Comparison of ENCODE assay signal across 1 cellular context in the genomic region with DNA sequence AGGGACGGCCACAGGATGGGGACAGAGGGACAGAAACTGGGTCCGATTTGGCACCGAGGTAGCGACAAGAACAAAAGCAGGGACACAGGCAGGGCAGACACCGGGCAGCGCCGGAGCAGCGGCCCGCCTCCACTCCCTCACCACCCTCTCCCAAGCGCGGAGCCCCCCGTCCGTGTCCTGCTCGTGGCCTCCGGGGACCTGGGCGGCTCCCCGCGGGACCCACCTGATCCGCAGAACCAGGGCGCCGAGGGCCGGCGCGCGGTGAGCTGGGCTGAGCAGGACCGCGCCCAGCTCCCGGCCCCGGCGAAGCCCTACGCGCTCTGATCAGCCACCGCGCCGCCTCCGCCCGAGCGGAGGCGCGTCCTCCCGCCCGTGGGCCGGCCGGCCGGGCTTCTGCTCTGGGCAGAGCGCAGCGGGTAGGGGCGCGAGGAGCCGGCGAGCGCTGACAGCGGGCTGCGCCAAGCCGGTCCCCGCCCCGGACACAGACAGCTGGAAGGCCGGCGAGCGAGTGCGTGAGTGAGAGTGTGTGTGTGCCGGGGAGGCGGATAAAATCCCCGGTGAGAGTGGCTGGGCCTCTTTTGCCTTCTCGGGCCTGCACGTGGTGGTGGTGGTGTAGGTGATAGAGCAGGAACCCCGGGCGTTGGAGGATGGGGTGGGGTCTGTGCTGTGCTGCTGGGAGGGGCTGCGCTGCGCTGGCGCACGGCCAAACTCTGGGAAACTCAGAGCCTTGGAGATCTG.
A peak's percentile ranks its signal among the peaks of the same experiment; 100 is the strongest.
TF ChIP-seq lines count a peak whose summit lies in the region.

TSS of gene GGTA1 (minus strand) at position 418 of the 738 bp plus-strand sequence. CDS start 31,922 bp downstream, outside the sequence.

TF ChIP-seq in HEK293, 187 proteins besides CTCF, POLR2A, EP300 and RAD21 (continued from another document and continues in another):
- TF ChIP-seq REST (tag by site-specific recombination; IDR thresholded peaks at IDR 0.05) (no peak), ZNF366 (tag by site-specific recombination; conservative IDR thresholded peaks at IDR 0.05) (0 out of 2 replicates have a peak, but pooled peaks have one; percentile 27), ZXDB (tag by site-specific recombination; IDR thresholded peaks at IDR 0.05) (peak; percentile 60), ZNF391 (tag by site-specific recombination; IDR thresholded peaks at IDR 0.05; ENCODE audit: borderline replicate concordance, low read depth) (no peak), IKZF3 (tag by site-specific recombination; IDR thresholded peaks at IDR 0.05) (no peak), BCL6B (tag by site-specific recombination; IDR thresholded peaks at IDR 0.05) (no peak), ZNF585B (tag by site-specific recombination; IDR thresholded peaks at IDR 0.05) (no peak), ZNF571 (tag by site-specific recombination; IDR thresholded peaks at IDR 0.05) (no peak), ZNF777 (tag by site-specific recombination; IDR thresholded peaks at IDR 0.05; ENCODE audit: borderline replicate concordance) (no peak), ZNF843 (tag by site-specific recombination; IDR thresholded peaks at IDR 0.05) (no peak), ZNF654 (tag by site-specific recombination; IDR thresholded peaks at IDR 0.05; ENCODE audit: low read depth) (no peak), ZNF837 (tag by site-specific recombination; IDR thresholded peaks at IDR 0.05) (0 out of 2 replicates have a peak, but pooled peaks have one; percentile 50), ZNF664 (tag by site-specific recombination; IDR thresholded peaks at IDR 0.05) (no peak), ZNF324 (tag by site-specific recombination; IDR thresholded peaks at IDR 0.05) (no peak), ZNF596 (tag by site-specific recombination; IDR thresholded peaks at IDR 0.05) (no peak), ZNF302 (tag by site-specific recombination; IDR thresholded peaks at IDR 0.05; ENCODE audit: low read depth) (no peak), ZNF521 (tag by site-specific recombination; IDR thresholded peaks at IDR 0.05) (no peak), ZBTB48 (tag by site-specific recombination; IDR thresholded peaks at IDR 0.05) (no peak; the same call in 1 of the 2 replicates), GLIS2 (tag by site-specific recombination; IDR thresholded peaks at IDR 0.05) (peak; percentile 35), ZNF660 (tag by site-specific recombination; IDR thresholded peaks at IDR 0.05) (peak; percentile 78; the same call in 1 of the 2 replicates), ZBTB17 (tag by site-specific recombination; IDR thresholded peaks at IDR 0.05) (peak; percentile 93), ZNF529 (tag by site-specific recombination; IDR thresholded peaks at IDR 0.05; ENCODE audit: insufficient replicate concordance) (no peak), ZNF785 (tag by site-specific recombination; IDR thresholded peaks at IDR 0.05) (no peak), ZBTB20 (tag by site-specific recombination; IDR thresholded peaks at IDR 0.05) (peak; percentile 91), ZNF76 (tag by site-specific recombination; IDR thresholded peaks at IDR 0.05; ENCODE audit: borderline replicate concordance, low read depth) (no peak), HOXA7 (CRISPR knock-in tag; IDR thresholded peaks at IDR 0.05; ENCODE audit: borderline replicate concordance) (no peak), ZNF707 (tag by site-specific recombination; IDR thresholded peaks at IDR 0.05) (no peak), ZNF561 (tag by site-specific recombination; IDR thresholded peaks at IDR 0.05; ENCODE audit: borderline replicate concordance) (0 out of 2 replicates have a peak, but pooled peaks have one; percentile 53), KLF8 (tag by site-specific recombination; IDR thresholded peaks at IDR 0.05) (peak; percentile 77), ZNF354C (tag by site-specific recombination; IDR thresholded peaks at IDR 0.05; ENCODE audit: borderline replicate concordance, low read depth) (no peak), ZNF335 (tag by site-specific recombination; conservative IDR thresholded peaks at IDR 0.05) (peak; percentile 80), ZNF112 (tag by site-specific recombination; IDR thresholded peaks at IDR 0.05) (no peak), ZNF223 (tag by site-specific recombination; IDR thresholded peaks at IDR 0.05) (no peak), ZNF362 (tag by site-specific recombination; IDR thresholded peaks at IDR 0.05) (no peak), ZNF266 (tag by site-specific recombination; IDR thresholded peaks at IDR 0.05; ENCODE audit: low read depth) (no peak), ZBTB1 (tag by site-specific recombination; IDR thresholded peaks at IDR 0.05) (0 out of 2 replicates have a peak, but pooled peaks have one; percentile 54), KLF9 (tag by site-specific recombination; IDR thresholded peaks at IDR 0.05; ENCODE audit: low read depth) (0 out of 2 replicates have a peak, but pooled peaks have one; percentile 27), ZFP69B (tag by site-specific recombination; IDR thresholded peaks at IDR 0.05) (no peak), ATF2 (tag by site-specific recombination; IDR thresholded peaks at IDR 0.05; ENCODE audit: low read depth) (no peak), ZSCAN16 (tag by site-specific recombination; IDR thresholded peaks at IDR 0.05) (no peak)
- TF ChIP-seq, protein P1, sequence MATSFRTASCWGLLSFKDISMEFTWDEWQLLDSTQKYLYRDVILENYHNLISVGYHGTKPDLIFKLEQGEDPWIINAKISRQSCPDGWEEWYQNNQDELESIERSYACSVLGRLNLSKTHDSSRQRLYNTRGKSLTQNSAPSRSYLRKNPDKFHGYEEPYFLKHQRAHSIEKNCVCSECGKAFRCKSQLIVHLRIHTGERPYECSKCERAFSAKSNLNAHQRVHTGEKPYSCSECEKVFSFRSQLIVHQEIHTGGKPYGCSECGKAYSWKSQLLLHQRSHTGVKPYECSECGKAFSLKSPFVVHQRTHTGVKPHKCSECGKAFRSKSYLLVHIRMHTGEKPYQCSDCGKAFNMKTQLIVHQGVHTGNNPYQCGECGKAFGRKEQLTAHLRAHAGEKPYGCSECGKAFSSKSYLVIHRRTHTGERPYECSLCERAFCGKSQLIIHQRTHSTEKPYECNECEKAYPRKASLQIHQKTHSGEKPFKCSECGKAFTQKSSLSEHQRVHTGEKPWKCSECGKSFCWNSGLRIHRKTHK (tag by site-specific recombination; IDR thresholded peaks at IDR 0.05), result no peak
- TF ChIP-seq, protein P2, sequence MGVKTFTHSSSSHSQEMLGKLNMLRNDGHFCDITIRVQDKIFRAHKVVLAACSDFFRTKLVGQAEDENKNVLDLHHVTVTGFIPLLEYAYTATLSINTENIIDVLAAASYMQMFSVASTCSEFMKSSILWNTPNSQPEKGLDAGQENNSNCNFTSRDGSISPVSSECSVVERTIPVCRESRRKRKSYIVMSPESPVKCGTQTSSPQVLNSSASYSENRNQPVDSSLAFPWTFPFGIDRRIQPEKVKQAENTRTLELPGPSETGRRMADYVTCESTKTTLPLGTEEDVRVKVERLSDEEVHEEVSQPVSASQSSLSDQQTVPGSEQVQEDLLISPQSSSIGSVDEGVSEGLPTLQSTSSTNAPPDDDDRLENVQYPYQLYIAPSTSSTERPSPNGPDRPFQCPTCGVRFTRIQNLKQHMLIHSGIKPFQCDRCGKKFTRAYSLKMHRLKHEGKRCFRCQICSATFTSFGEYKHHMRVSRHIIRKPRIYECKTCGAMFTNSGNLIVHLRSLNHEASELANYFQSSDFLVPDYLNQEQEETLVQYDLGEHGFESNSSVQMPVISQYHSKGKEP (tag by site-specific recombination; IDR thresholded peaks at IDR 0.05), result no peak
- TF ChIP-seq, protein P3, sequence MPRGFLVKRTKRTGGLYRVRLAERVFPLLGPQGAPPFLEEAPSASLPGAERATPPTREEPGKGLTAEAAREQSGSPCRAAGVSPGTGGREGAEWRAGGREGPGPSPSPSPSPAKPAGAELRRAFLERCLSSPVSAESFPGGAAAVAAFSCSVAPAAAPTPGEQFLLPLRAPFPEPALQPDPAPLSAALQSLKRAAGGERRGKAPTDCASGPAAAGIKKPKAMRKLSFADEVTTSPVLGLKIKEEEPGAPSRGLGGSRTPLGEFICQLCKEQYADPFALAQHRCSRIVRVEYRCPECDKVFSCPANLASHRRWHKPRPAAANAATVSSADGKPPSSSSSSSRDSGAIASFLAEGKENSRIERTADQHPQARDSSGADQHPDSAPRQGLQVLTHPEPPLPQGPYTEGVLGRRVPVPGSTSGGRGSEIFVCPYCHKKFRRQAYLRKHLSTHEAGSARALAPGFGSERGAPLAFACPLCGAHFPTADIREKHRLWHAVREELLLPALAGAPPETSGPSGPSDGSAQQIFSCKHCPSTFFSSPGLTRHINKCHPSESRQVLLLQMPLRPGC (tag by site-specific recombination; IDR thresholded peaks at IDR 0.05), result no peak
- TF ChIP-seq, protein P4, sequence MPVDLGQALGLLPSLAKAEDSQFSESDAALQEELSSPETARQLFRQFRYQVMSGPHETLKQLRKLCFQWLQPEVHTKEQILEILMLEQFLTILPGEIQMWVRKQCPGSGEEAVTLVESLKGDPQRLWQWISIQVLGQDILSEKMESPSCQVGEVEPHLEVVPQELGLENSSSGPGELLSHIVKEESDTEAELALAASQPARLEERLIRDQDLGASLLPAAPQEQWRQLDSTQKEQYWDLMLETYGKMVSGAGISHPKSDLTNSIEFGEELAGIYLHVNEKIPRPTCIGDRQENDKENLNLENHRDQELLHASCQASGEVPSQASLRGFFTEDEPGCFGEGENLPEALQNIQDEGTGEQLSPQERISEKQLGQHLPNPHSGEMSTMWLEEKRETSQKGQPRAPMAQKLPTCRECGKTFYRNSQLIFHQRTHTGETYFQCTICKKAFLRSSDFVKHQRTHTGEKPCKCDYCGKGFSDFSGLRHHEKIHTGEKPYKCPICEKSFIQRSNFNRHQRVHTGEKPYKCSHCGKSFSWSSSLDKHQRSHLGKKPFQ (tag by site-specific recombination; IDR thresholded peaks at IDR 0.05), result no peak
- TF ChIP-seq, protein P5, sequence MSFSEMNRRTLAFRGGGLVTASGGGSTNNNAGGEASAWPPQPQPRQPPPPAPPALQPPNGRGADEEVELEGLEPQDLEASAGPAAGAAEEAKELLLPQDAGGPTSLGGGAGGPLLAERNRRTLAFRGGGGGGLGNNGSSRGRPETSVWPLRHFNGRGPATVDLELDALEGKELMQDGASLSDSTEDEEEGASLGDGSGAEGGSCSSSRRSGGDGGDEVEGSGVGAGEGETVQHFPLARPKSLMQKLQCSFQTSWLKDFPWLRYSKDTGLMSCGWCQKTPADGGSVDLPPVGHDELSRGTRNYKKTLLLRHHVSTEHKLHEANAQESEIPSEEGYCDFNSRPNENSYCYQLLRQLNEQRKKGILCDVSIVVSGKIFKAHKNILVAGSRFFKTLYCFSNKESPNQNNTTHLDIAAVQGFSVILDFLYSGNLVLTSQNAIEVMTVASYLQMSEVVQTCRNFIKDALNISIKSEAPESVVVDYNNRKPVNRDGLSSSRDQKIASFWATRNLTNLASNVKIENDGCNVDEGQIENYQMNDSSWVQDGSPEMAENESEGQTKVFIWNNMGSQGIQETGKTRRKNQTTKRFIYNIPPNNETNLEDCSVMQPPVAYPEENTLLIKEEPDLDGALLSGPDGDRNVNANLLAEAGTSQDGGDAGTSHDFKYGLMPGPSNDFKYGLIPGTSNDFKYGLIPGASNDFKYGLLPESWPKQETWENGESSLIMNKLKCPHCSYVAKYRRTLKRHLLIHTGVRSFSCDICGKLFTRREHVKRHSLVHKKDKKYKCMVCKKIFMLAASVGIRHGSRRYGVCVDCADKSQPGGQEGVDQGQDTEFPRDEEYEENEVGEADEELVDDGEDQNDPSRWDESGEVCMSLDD (tag by site-specific recombination; IDR thresholded peaks at IDR 0.05), result peak; percentile 73; the same call in 1 of the 2 replicates
